In the genomic region with DNA sequence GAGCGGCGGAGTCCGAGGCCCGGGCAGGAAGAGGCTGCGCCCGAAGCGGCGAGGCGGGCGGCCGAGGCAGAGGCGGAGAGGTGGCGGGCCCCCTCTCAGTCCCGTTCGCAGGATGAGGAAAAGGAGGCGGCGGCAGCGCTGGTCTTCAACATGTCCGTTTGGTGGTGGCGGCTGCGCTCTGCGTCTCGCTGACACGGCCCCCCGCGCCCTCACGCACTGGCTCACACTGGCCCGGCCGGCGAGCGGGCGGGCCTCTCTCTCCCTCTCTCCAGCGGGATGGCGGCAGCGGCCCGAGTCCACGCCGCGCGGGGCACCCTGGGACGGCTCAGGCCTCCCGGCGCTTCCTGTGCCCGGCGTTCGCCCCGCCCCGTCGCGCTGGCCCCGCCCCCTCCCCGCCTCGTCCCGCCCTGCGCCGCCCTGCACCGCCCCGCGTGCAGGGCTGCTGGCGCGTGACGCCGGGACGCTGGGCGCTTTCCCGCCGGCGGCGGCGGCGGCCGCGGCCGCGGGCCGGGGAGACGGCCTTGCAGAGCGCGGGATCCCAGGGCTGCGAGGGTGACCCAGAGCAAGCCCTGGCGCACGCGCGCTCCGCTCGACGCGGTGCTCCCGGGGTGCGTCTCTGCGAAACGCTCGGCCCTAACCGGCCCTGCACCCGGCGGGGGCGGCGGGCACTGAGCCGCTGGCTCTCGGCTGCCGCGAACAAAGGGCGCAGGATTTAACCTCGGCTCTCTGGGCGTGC, we compare ENCODE assay signal across 1 cellular context.
TF ChIP-seq lines count a peak whose summit lies in the region.

A gene with protein sequence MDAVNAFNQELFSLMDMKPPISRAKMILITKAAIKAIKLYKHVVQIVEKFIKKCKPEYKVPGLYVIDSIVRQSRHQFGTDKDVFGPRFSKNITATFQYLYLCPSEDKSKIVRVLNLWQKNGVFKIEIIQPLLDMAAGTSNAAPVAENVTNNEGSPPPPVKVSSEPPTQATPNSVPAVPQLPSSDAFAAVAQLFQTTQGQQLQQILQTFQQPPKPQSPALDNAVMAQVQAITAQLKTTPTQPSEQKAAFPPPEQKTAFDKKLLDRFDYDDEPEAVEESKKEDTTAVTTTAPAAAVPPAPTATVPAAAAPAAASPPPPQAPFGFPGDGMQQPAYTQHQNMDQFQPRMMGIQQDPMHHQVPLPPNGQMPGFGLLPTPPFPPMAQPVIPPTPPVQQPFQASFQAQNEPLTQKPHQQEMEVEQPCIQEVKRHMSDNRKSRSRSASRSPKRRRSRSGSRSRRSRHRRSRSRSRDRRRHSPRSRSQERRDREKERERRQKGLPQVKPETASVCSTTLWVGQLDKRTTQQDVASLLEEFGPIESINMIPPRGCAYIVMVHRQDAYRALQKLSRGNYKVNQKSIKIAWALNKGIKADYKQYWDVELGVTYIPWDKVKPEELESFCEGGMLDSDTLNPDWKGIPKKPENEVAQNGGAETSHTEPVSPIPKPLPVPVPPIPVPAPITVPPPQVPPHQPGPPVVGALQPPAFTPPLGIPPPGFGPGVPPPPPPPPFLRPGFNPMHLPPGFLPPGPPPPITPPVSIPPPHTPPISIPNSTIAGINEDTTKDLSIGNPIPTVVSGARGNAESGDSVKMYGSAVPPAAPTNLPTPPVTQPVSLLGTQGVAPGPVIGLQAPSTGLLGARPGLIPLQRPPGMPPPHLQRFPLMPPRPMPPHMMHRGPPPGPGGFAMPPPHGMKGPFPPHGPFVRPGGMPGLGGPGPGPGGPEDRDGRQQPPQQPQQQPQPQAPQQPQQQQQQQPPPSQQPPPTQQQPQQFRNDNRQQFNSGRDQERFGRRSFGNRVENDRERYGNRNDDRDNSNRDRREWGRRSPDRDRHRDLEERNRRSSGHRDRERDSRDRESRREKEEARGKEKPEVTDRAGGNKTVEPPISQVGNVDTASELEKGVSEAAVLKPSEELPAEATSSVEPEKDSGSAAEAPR (minus strand): TSS at position 317 of the 736 bp plus-strand sequence. CDS start 426 bp downstream, outside the sequence.

TF ChIP-seq in GM12878, 131 proteins besides CTCF, POLR2A, EP300 and RAD21 (continued from another document and continues in another):
- TF ChIP-seq YY1 (IDR thresholded peaks at IDR 0.05; ENCODE audit: low read depth, low read length) = peak; percentile 86
- TF ChIP-seq TCF12 (IDR thresholded peaks at IDR 0.05; ENCODE audit: low read depth, low read length) = peak; percentile 53; the same call in 1 of the 2 replicates
- peak; percentile 52 for TF ChIP-seq RELA (IDR thresholded peaks at IDR 0.05; ENCODE audit: borderline replicate concordance, partially characterized antibody)
- TF ChIP-seq, protein P1, sequence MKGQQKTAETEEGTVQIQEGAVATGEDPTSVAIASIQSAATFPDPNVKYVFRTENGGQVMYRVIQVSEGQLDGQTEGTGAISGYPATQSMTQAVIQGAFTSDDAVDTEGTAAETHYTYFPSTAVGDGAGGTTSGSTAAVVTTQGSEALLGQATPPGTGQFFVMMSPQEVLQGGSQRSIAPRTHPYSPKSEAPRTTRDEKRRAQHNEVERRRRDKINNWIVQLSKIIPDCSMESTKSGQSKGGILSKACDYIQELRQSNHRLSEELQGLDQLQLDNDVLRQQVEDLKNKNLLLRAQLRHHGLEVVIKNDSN (IDR thresholded peaks at IDR 0.05; ENCODE audit: borderline replicate concordance, extremely low read length, insufficient read depth, low read depth, low read length) = peak; percentile 4
- TF ChIP-seq ASH2L (IDR thresholded peaks at IDR 0.05; ENCODE audit: borderline replicate concordance, low read depth) = 0 out of 2 replicates have a peak, but pooled peaks have one; percentile 41
- TF ChIP-seq SMARCA5 (IDR thresholded peaks at IDR 0.05) = peak; percentile 16; the same call in 1 of the 2 replicates
- peak; percentile 18; the same call in 1 of the 2 replicates for TF ChIP-seq GATAD2B (conservative IDR thresholded peaks at IDR 0.05; ENCODE audit: low read depth)
- peak; percentile 24; the same call in 1 of the 2 replicates for TF ChIP-seq ZNF217 (IDR thresholded peaks at IDR 0.05)
- TF ChIP-seq, protein P2, sequence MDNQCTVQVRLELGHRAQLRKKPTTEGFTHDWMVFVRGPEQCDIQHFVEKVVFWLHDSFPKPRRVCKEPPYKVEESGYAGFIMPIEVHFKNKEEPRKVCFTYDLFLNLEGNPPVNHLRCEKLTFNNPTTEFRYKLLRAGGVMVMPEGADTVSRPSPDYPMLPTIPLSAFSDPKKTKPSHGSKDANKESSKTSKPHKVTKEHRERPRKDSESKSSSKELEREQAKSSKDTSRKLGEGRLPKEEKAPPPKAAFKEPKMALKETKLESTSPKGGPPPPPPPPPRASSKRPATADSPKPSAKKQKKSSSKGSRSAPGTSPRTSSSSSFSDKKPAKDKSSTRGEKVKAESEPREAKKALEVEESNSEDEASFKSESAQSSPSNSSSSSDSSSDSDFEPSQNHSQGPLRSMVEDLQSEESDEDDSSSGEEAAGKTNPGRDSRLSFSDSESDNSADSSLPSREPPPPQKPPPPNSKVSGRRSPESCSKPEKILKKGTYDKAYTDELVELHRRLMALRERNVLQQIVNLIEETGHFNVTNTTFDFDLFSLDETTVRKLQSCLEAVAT (IDR thresholded peaks at IDR 0.05) = no peak
- TF ChIP-seq BHLHE40 (IDR thresholded peaks at IDR 0.05; ENCODE audit: borderline replicate concordance in 1 of 2, low read depth in 2 of 2, low read length in 1 of 2) = peak; percentile 43 to 91; a peak in 3 of 4 replicates
- TF ChIP-seq, protein P3, sequence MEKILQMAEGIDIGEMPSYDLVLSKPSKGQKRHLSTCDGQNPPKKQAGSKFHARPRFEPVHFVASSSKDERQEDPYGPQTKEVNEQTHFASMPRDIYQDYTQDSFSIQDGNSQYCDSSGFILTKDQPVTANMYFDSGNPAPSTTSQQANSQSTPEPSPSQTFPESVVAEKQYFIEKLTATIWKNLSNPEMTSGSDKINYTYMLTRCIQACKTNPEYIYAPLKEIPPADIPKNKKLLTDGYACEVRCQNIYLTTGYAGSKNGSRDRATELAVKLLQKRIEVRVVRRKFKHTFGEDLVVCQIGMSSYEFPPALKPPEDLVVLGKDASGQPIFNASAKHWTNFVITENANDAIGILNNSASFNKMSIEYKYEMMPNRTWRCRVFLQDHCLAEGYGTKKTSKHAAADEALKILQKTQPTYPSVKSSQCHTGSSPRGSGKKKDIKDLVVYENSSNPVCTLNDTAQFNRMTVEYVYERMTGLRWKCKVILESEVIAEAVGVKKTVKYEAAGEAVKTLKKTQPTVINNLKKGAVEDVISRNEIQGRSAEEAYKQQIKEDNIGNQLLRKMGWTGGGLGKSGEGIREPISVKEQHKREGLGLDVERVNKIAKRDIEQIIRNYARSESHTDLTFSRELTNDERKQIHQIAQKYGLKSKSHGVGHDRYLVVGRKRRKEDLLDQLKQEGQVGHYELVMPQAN (conservative IDR thresholded peaks at IDR 0.05) = peak; percentile 50; the same call in 1 of the 2 replicates
- TF ChIP-seq, protein P4, sequence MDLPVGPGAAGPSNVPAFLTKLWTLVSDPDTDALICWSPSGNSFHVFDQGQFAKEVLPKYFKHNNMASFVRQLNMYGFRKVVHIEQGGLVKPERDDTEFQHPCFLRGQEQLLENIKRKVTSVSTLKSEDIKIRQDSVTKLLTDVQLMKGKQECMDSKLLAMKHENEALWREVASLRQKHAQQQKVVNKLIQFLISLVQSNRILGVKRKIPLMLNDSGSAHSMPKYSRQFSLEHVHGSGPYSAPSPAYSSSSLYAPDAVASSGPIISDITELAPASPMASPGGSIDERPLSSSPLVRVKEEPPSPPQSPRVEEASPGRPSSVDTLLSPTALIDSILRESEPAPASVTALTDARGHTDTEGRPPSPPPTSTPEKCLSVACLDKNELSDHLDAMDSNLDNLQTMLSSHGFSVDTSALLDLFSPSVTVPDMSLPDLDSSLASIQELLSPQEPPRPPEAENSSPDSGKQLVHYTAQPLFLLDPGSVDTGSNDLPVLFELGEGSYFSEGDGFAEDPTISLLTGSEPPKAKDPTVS (IDR thresholded peaks at IDR 0.05; ENCODE audit: low read depth, low read length) = no peak
- 0 out of 2 replicates have a peak, but pooled peaks have one; percentile 10 for TF ChIP-seq NR2C1 (IDR thresholded peaks at IDR 0.05)
- TF ChIP-seq, protein P5, sequence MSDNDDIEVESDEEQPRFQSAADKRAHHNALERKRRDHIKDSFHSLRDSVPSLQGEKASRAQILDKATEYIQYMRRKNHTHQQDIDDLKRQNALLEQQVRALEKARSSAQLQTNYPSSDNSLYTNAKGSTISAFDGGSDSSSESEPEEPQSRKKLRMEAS (IDR thresholded peaks at IDR 0.05; ENCODE audit: low read depth, low read length) = no peak
- no peak for TF ChIP-seq ETV6 (conservative IDR thresholded peaks at IDR 0.05 in 1 of 2, IDR thresholded peaks at IDR 0.05 in 1 of 2; ENCODE audit: borderline replicate concordance in 1 of 2, low read depth in 1 of 2)
- peak; percentile 92 for TF ChIP-seq POLR2AphosphoS5 (IDR thresholded peaks at IDR 0.05; ENCODE audit: low read length)
- peak; percentile 75; the same call in 1 of the 2 replicates for TF ChIP-seq TAF1 (IDR thresholded peaks at IDR 0.05; ENCODE audit: borderline replicate concordance, low read depth, low read length)
- TF ChIP-seq LARP7 (IDR thresholded peaks at IDR 0.05) = peak; percentile 71
- TF ChIP-seq IKZF2 (IDR thresholded peaks at IDR 0.05) = no peak
- peak; percentile 77 for TF ChIP-seq IKZF1 (conservative IDR thresholded peaks at IDR 0.05)
- TF ChIP-seq NR2C2 (IDR thresholded peaks at IDR 0.05; ENCODE audit: borderline replicate concordance, control insufficient read depth, insufficient read length, low read depth) = no peak
- peak; percentile 96 for TF ChIP-seq ZNF207 (IDR thresholded peaks at IDR 0.05; ENCODE audit: borderline replicate concordance)
- TF ChIP-seq POLR2AphosphoS2 (IDR thresholded peaks at IDR 0.05; ENCODE audit: low read depth, low read length) = peak; percentile 57; the same call in 1 of the 2 replicates
- peak; percentile 41 for TF ChIP-seq HDAC6 (IDR thresholded peaks at IDR 0.05; ENCODE audit: unreplicated experiment)
- peak in 1 of 2 experiments; percentile 64; a peak in 1 of 3 replicates for TF ChIP-seq EGR1 (IDR thresholded peaks at IDR 0.05; ENCODE audit: borderline replicate concordance in 1 of 2, low read depth in 2 of 2, low read length in 2 of 2)
- no peak for TF ChIP-seq MTA2 (IDR thresholded peaks at IDR 0.05; ENCODE audit: low read depth)
- TF ChIP-seq, protein P6, sequence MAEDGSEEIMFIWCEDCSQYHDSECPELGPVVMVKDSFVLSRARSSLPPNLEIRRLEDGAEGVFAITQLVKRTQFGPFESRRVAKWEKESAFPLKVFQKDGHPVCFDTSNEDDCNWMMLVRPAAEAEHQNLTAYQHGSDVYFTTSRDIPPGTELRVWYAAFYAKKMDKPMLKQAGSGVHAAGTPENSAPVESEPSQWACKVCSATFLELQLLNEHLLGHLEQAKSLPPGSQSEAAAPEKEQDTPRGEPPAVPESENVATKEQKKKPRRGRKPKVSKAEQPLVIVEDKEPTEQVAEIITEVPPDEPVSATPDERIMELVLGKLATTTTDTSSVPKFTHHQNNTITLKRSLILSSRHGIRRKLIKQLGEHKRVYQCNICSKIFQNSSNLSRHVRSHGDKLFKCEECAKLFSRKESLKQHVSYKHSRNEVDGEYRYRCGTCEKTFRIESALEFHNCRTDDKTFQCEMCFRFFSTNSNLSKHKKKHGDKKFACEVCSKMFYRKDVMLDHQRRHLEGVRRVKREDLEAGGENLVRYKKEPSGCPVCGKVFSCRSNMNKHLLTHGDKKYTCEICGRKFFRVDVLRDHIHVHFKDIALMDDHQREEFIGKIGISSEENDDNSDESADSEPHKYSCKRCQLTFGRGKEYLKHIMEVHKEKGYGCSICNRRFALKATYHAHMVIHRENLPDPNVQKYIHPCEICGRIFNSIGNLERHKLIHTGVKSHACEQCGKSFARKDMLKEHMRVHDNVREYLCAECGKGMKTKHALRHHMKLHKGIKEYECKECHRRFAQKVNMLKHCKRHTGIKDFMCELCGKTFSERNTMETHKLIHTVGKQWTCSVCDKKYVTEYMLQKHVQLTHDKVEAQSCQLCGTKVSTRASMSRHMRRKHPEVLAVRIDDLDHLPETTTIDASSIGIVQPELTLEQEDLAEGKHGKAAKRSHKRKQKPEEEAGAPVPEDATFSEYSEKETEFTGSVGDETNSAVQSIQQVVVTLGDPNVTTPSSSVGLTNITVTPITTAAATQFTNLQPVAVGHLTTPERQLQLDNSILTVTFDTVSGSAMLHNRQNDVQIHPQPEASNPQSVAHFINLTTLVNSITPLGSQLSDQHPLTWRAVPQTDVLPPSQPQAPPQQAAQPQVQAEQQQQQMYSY (CRISPR knock-in tag; IDR thresholded peaks at IDR 0.05) = no peak
- TF ChIP-seq BACH1 (IDR thresholded peaks at IDR 0.05; ENCODE audit: borderline replicate concordance) = 0 out of 2 replicates have a peak, but pooled peaks have one; percentile 10
- TF ChIP-seq, protein P7, sequence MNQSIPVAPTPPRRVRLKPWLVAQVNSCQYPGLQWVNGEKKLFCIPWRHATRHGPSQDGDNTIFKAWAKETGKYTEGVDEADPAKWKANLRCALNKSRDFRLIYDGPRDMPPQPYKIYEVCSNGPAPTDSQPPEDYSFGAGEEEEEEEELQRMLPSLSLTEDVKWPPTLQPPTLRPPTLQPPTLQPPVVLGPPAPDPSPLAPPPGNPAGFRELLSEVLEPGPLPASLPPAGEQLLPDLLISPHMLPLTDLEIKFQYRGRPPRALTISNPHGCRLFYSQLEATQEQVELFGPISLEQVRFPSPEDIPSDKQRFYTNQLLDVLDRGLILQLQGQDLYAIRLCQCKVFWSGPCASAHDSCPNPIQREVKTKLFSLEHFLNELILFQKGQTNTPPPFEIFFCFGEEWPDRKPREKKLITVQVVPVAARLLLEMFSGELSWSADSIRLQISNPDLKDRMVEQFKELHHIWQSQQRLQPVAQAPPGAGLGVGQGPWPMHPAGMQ (IDR thresholded peaks at IDR 0.05; ENCODE audit: borderline replicate concordance) = no peak
- no peak for TF ChIP-seq CBFB (IDR thresholded peaks at IDR 0.05; ENCODE audit: low read depth)
- TF ChIP-seq, protein P8, sequence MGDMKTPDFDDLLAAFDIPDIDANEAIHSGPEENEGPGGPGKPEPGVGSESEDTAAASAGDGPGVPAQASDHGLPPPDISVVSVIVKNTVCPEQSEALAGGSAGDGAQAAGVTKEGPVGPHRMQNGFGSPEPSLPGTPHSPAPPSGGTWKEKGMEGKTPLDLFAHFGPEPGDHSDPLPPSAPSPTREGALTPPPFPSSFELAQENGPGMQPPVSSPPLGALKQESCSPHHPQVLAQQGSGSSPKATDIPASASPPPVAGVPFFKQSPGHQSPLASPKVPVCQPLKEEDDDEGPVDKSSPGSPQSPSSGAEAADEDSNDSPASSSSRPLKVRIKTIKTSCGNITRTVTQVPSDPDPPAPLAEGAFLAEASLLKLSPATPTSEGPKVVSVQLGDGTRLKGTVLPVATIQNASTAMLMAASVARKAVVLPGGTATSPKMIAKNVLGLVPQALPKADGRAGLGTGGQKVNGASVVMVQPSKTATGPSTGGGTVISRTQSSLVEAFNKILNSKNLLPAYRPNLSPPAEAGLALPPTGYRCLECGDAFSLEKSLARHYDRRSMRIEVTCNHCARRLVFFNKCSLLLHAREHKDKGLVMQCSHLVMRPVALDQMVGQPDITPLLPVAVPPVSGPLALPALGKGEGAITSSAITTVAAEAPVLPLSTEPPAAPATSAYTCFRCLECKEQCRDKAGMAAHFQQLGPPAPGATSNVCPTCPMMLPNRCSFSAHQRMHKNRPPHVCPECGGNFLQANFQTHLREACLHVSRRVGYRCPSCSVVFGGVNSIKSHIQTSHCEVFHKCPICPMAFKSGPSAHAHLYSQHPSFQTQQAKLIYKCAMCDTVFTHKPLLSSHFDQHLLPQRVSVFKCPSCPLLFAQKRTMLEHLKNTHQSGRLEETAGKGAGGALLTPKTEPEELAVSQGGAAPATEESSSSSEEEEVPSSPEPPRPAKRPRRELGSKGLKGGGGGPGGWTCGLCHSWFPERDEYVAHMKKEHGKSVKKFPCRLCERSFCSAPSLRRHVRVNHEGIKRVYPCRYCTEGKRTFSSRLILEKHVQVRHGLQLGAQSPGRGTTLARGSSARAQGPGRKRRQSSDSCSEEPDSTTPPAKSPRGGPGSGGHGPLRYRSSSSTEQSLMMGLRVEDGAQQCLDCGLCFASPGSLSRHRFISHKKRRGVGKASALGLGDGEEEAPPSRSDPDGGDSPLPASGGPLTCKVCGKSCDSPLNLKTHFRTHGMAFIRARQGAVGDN (IDR thresholded peaks at IDR 0.05) = peak; percentile 66
- TF ChIP-seq RFX5 (IDR thresholded peaks at IDR 0.05; ENCODE audit: low read depth, low read length) = no peak
- TF ChIP-seq SIN3A (IDR thresholded peaks at IDR 0.05; ENCODE audit: low read depth, low read length) = 0 out of 2 replicates have a peak, but pooled peaks have one; percentile 9
